ENCODE assay signal across 13 cellular contexts in genomic region chr7:102006695-102007094, GRCh38.
DNase-seq lines count a peak whose midpoint lies in the region; FAIRE-seq and TF ChIP-seq lines count a peak whose summit lies in the region.
"Had no signal": no experiment of that assay in that cellular context is flagged by ENCODE, and none has a peak within 500 bp of the region (broad histone marks: within the 10 kb centered on the region; RNA-seq: fewer than 3 reads in every experiment).

No MANE protein-coding gene starts in this region.

- H3K14ac ChIP-seq in H9 (ENCODE audit: insufficient read depth, low read length) (no peak overlapping the region), H1 (ENCODE audit: insufficient read length) (no peak overlapping the region), neuronal stem cell (ENCODE audit: low read length) (no peak overlapping the region)

- no peak for FAIRE-seq in H1 (lab: Jason Lieb, UNC)
- FAIRE-seq: A549 had no signal

- H3K79me1 ChIP-seq in H9 (ENCODE audit: insufficient read depth, low read depth, low read length, poor library complexity, severe bottlenecking) (peaks cover 5% of the 10 kb centered on the region), H1 (ENCODE audit: low read depth, low read length) (no peaks in the 10 kb centered on the region; the same call in 1 of the 2 replicates), neuronal stem cell (ENCODE audit: low read depth, low read length) (peaks cover 5% of the 10 kb centered on the region)

- no peak for TF ChIP-seq RAD21 in H1 (IDR thresholded peaks at IDR 0.05 in 1 of 2, conservative IDR thresholded peaks at IDR 0.05 in 1 of 2; ENCODE audit: low read depth in 2 of 2, low read length in 2 of 2)

- CTCF ChIA-PET in H1 (lab: Charles Lee; ENCODE audit: partially characterized antibody), result no interaction called here
- CTCF ChIA-PET in activated naive CD4-positive, alpha-beta T cell treated with anti-CD3 and anti-CD28 coated beads for 36 hours (lab: Charles Lee), result no interaction called here

- H2BK120ac ChIP-seq in H9 (ENCODE audit: low read depth, low read length, poor library complexity, severe bottlenecking) (no peak overlapping the region), H1 (replicated peaks; ENCODE audit: low read depth, low read length) (no peak overlapping the region), neuronal stem cell (ENCODE audit: low read depth, low read length) (no peak overlapping the region)

- TF ChIP-seq EP300 in H1 (IDR thresholded peaks at IDR 0.05; ENCODE audit: borderline replicate concordance in 1 of 2, low read depth in 2 of 2, low read length in 2 of 2), result no peak

- H2BK15ac ChIP-seq in H9 (ENCODE audit: low read depth, low read length) (no peak overlapping the region), H1 (ENCODE audit: low read length) (no peak overlapping the region), neuronal stem cell (ENCODE audit: low read length) (no peak overlapping the region)

- no peaks in the 10 kb centered on the region for H3K9me3 Mint-ChIP-seq in H9
- H3K9me3 Mint-ChIP-seq in activated naive CD4-positive, alpha-beta T cell treated with anti-CD3 and anti-CD28 coated beads for 36 hours, result no peaks in the 10 kb centered on the region
- H3K9me3 Mint-ChIP-seq: CD8-positive, alpha-beta memory T cell; GM23338 had no signal

- intact Hi-C loops in lower leg skin (cut with DNase I; ENCODE audit: low total_unique reads), result no loop called here
- intact Hi-C loops in activated naive CD4-positive, alpha-beta T cell treated with anti-CD3 and anti-CD28 coated beads for 36 hours (cut with micrococcal nuclease), result no loop called here

- H3T11ph ChIP-seq in H9 (ENCODE audit: low read length), result no peak overlapping the region

- no peaks in the 10 kb centered on the region for H3K9me3 ChIP-seq in H9 (ENCODE audit: control insufficient read depth, low read depth, low read length)
- H3K9me3 ChIP-seq in H1 (ENCODE audit: insufficient read depth in 2 of 2, low read depth in 1 of 2, low read length in 1 of 2), result no peaks in the 10 kb centered on the region
- H3K9me3 ChIP-seq in neuronal stem cell (replicated peaks in 1 of 2; ENCODE audit: control insufficient read depth in 2 of 2, insufficient read depth in 1 of 2, low read depth in 1 of 2, low read length in 2 of 2), result peaks cover 0 to 2% of the 10 kb centered on the region in 2 donors
- no peaks in the 10 kb centered on the region for H3K9me3 ChIP-seq in Peyer's patch
- H3K9me3 ChIP-seq: A549, BE2C, HAP-1 had no signal

- no peak overlapping the region for H2AK5ac ChIP-seq in H9 (ENCODE audit: insufficient read length, low read length)
- H2AK5ac ChIP-seq in H1 (ENCODE audit: low read depth, low read length), result no peak overlapping the region
- no peak overlapping the region for H2AK5ac ChIP-seq in neuronal stem cell (ENCODE audit: low read depth, low read length)

- TF ChIP-seq POLR2A in H1 (IDR thresholded peaks at IDR 0.05; ENCODE audit: control extremely low read depth in 1 of 2, low read depth in 2 of 2, low read length in 2 of 2) (no peak), lower leg skin (IDR thresholded peaks at IDR 0.05) (no peak), Peyer's patch (IDR thresholded peaks at IDR 0.05) (no peak)

- H3K79me2 ChIP-seq in H9 (ENCODE audit: insufficient read depth, low read length) (0 out of 2 replicates have a peak, but pooled peaks cover under 1% of the 10 kb centered on the region), H1 (ENCODE audit: control insufficient read depth in 1 of 2, insufficient read depth in 2 of 2, low read length in 2 of 2) (peaks cover 0 to 14% of the 10 kb centered on the region in 2 experiments; a peak in 3 of 4 replicates)

- no peaks in the 10 kb centered on the region; a peak in 1 of 8 replicates for H3K36me3 ChIP-seq in H1 (ENCODE audit: control insufficient read depth in 2 of 4, insufficient read depth in 4 of 4, low read length in 3 of 4)
- H3K36me3 ChIP-seq in neuronal stem cell (replicated peaks in 1 of 2; ENCODE audit: control insufficient read depth in 2 of 2, insufficient read depth in 2 of 2, low read length in 2 of 2), result peaks cover 0 to 4% of the 10 kb centered on the region in 2 donors
- no peaks in the 10 kb centered on the region for H3K36me3 ChIP-seq in Peyer's patch
- H3K36me3 ChIP-seq: BE2C, HAP-1 had no signal

- H3K56ac ChIP-seq in H9 (ENCODE audit: insufficient read length, low read depth, low read length) (no peak overlapping the region), H1 (replicated peaks; ENCODE audit: insufficient read length, low read depth, low read length) (no peak overlapping the region)

- H3K4ac ChIP-seq in H9 (ENCODE audit: low read depth, low read length) (no peak overlapping the region), H1 (replicated peaks; ENCODE audit: insufficient read length, low read depth, low read length) (no peak overlapping the region), neuronal stem cell (ENCODE audit: low read length) (no peak overlapping the region)

- H3K4me3 ChIP-seq in H1 (ENCODE audit: extremely low read depth in 1 of 4, insufficient read depth in 2 of 4, low read depth in 3 of 4, low read length in 4 of 4) (no peak overlapping the region), neuronal stem cell (ENCODE audit: low read length in 2 of 2) (no peak overlapping the region), lower leg skin (ENCODE audit: low read depth, poor library complexity, severe bottlenecking) (no peak overlapping the region), Peyer's patch (no peak overlapping the region)
- H3K4me3 ChIP-seq: A549, GM23338, HAP-1 had no signal

- H3K4me1 Mint-ChIP-seq in H9, result peaks cover 5 to 13% of the 10 kb centered on the region in 2 experiments
- no peaks in the 10 kb centered on the region for H3K4me1 Mint-ChIP-seq in activated naive CD4-positive, alpha-beta T cell treated with anti-CD3 and anti-CD28 coated beads for 36 hours (ENCODE audit: low read depth)

- H2BK20ac ChIP-seq in H9 (ENCODE audit: low read depth, low read length, poor library complexity, severe bottlenecking) (no peak overlapping the region), H1 (ENCODE audit: low read length) (no peak overlapping the region)

- H4K91ac ChIP-seq in H9 (ENCODE audit: insufficient read length, low read depth, low read length) (no peak overlapping the region), H1 (replicated peaks; ENCODE audit: insufficient read length, low read length) (no peak overlapping the region), neuronal stem cell (ENCODE audit: low read depth, low read length, poor library complexity) (no peak overlapping the region)

- H2AFZ ChIP-seq in H9 (ENCODE audit: low read length) (no peak overlapping the region), H1 (ENCODE audit: low read length) (no peak overlapping the region), neuronal stem cell (ENCODE audit: low read length) (no peak overlapping the region)
- H2AFZ ChIP-seq: GM23338 had no signal

- H3K36me3 Mint-ChIP-seq in H9 (ENCODE audit: insufficient read depth in 1 of 3, low read depth in 3 of 3), result peaks cover 0 to 12% (median 3%) of the 10 kb centered on the region in 3 experiments; a peak in 5 of 7 replicates
- no peaks in the 10 kb centered on the region for H3K36me3 Mint-ChIP-seq in activated naive CD4-positive, alpha-beta T cell treated with anti-CD3 and anti-CD28 coated beads for 36 hours (ENCODE audit: low read depth)

- no peak overlapping the region for H2BK5ac ChIP-seq in H9 (ENCODE audit: insufficient read length, low read length)
- H2BK5ac ChIP-seq in H1 (ENCODE audit: low read depth, low read length), result no peak overlapping the region; the same call in 1 of the 2 replicates
- H2BK5ac ChIP-seq in neuronal stem cell (ENCODE audit: low read length), result no peak overlapping the region

- no CpG with 5 or more reads among the region's 15 CpGs for WGBS in H9 (ENCODE audit: extremely low coverage, insufficient read length, low lambda C conversion rate)
- 93% methylated on average over 15 of the region's 15 CpGs; no CpG with 5 or more reads in 1 of the 2 experiments for WGBS in H1 (ENCODE audit: extremely low coverage in 1 of 2, insufficient coverage in 1 of 2, insufficient read length in 1 of 2, insufficient replicate concordance in 2 of 2, low coverage in 1 of 2, low lambda C conversion rate in 2 of 2, missing lambda C conversion rate in 1 of 2), 2 experiments
- no CpG with 5 or more reads among the region's 15 CpGs for WGBS in neuronal stem cell (ENCODE audit: extremely low coverage in 2 of 2, insufficient read length in 2 of 2, insufficient replicate concordance in 1 of 2), 2 donors
- 94 to 97% methylated on average over 15 of the region's 15 CpGs for WGBS in lower leg skin, 2 donors

- H3K23me2 ChIP-seq in H9 (ENCODE audit: insufficient read length, low read depth, low read length, poor library complexity, severe bottlenecking) (no peaks in the 10 kb centered on the region), H1 (ENCODE audit: low read depth, low read length) (no peaks in the 10 kb centered on the region)

- H3K23ac ChIP-seq in H9 (ENCODE audit: insufficient read length, low read depth, low read length) (no peak overlapping the region), H1 (ENCODE audit: insufficient read length) (no peak overlapping the region), neuronal stem cell (ENCODE audit: low read depth, low read length, poor library complexity) (no peak overlapping the region)

- peak overlapping the region; percentile 54 to 81 (median 69); a peak in 4 of 7 replicates for H3K27ac Mint-ChIP-seq in H9
- H3K27ac Mint-ChIP-seq in activated naive CD4-positive, alpha-beta T cell treated with anti-CD3 and anti-CD28 coated beads for 36 hours, result no peak overlapping the region
- H3K27ac Mint-ChIP-seq: CD8-positive, alpha-beta memory T cell had no signal

- H3K4me3 Mint-ChIP-seq in H9, result no peak overlapping the region
- no peak overlapping the region for H3K4me3 Mint-ChIP-seq in activated naive CD4-positive, alpha-beta T cell treated with anti-CD3 and anti-CD28 coated beads for 36 hours
- H3K4me3 Mint-ChIP-seq: CD8-positive, alpha-beta memory T cell; GM23338 had no signal

- H4K20me1 ChIP-seq in H9 (ENCODE audit: control insufficient read depth, insufficient read depth, insufficient read length) (no peaks in the 10 kb centered on the region), H1 (replicated peaks in 1 of 2; ENCODE audit: control insufficient read depth in 1 of 2, insufficient read depth in 2 of 2, low read length in 2 of 2) (peaks cover 4 to 5% of the 10 kb centered on the region in 2 experiments)

- no peak overlapping the region for H3K27ac ChIP-seq in H9 (ENCODE audit: insufficient read length, low read depth, low read length)
- H3K27ac ChIP-seq in H1 (ENCODE audit: low read depth, low read length), result no peak overlapping the region
- H3K27ac ChIP-seq in neuronal stem cell (replicated peaks; ENCODE audit: low read length), result no peak overlapping the region
- no peak overlapping the region for H3K27ac ChIP-seq in Peyer's patch

- H3K4me2 ChIP-seq in H9 (ENCODE audit: insufficient read depth, insufficient read length, low read length) (no peak overlapping the region), H1 (ENCODE audit: insufficient read depth in 1 of 2, low read depth in 2 of 2, low read length in 2 of 2) (no peak overlapping the region), neuronal stem cell (ENCODE audit: insufficient read depth, low read length, poor library complexity, severe bottlenecking) (no peak overlapping the region)
- H3K4me2 ChIP-seq: A549, GM23338 had no signal

- no peak overlapping the region for H4K5ac ChIP-seq in H9 (ENCODE audit: insufficient read length, low read depth, low read length)
- no peak overlapping the region for H4K5ac ChIP-seq in H1 (ENCODE audit: insufficient read length, low read depth, low read length)

- POLR2A ChIA-PET in H1 (lab: Charles Lee; ENCODE audit: partially characterized antibody), result no interaction called here

- H3K27me3 ChIP-seq in H9 (ENCODE audit: insufficient read depth, low read length) (no peaks in the 10 kb centered on the region), H1 (replicated peaks in 1 of 4; ENCODE audit: control insufficient read depth in 3 of 4, extremely low read depth in 1 of 4, insufficient read depth in 3 of 4, low read length in 3 of 4) (no peaks in the 10 kb centered on the region), neuronal stem cell (ENCODE audit: control insufficient read depth in 3 of 3, insufficient read depth in 3 of 3, low read depth in 1 of 3, low read length in 3 of 3) (no peaks in the 10 kb centered on the region), Peyer's patch (no peaks in the 10 kb centered on the region)
- H3K27me3 ChIP-seq: BE2C had no signal

- H4K8ac ChIP-seq in H9 (replicated peaks; ENCODE audit: insufficient read length, low read depth, low read length), result no peak overlapping the region
- peak overlapping the region; percentile 35 for H4K8ac ChIP-seq in H1 (ENCODE audit: extremely low read depth, insufficient read depth, low read length)
- no peak overlapping the region for H4K8ac ChIP-seq in neuronal stem cell (ENCODE audit: low read depth, low read length)

- DNase-seq in H9 (no peak), H1 (ENCODE audit: low read depth in 1 of 2, low spot score in 2 of 2) (no peak), neuronal stem cell (ENCODE audit: low spot score) (no peak), mesenteric fat pad (ENCODE audit: low spot score) (no peak), lower leg skin (ENCODE audit: low spot score in 2 of 2) (no peak), Peyer's patch (no peak)
- no peak for DNase-seq in activated naive CD4-positive, alpha-beta T cell treated with anti-CD3 and anti-CD28 coated beads for 36 hours
- DNase-seq: BE2C; CD8-positive, alpha-beta memory T cell; DMS53 had no signal

- H2BK12ac ChIP-seq in H9 (ENCODE audit: insufficient read length, low read depth, low read length) (no peak overlapping the region), H1 (ENCODE audit: low read depth, low read length) (no peak overlapping the region), neuronal stem cell (ENCODE audit: low read length) (no peak overlapping the region)

- TF ChIP-seq CTCF in H9 (conservative IDR thresholded peaks at IDR 0.05), result no peak
- no peak for TF ChIP-seq CTCF in H1 (IDR thresholded peaks at IDR 0.05; ENCODE audit: control extremely low read depth in 1 of 3, insufficient read depth in 1 of 3, low read depth in 1 of 3, low read length in 3 of 3)
- TF ChIP-seq CTCF in lower leg skin (IDR thresholded peaks at IDR 0.05), result no peak
- TF ChIP-seq CTCF in Peyer's patch (IDR thresholded peaks at IDR 0.05), result no peak

- H3K9ac ChIP-seq in H9 (ENCODE audit: extremely low read depth, insufficient read length, low read length) (no peak overlapping the region), H1 (replicated peaks in 1 of 4; ENCODE audit: extremely low read depth in 1 of 4, low read depth in 3 of 4, low read length in 3 of 4) (no peak overlapping the region), neuronal stem cell (ENCODE audit: low read depth, low read length, poor library complexity) (peak overlapping the region; percentile 24)

- H3K27me3 Mint-ChIP-seq in H9 (ENCODE audit: low read depth), result no peaks in the 10 kb centered on the region
- H3K27me3 Mint-ChIP-seq in activated naive CD4-positive, alpha-beta T cell treated with anti-CD3 and anti-CD28 coated beads for 36 hours (ENCODE audit: low read depth), result no peaks in the 10 kb centered on the region
- H3K27me3 Mint-ChIP-seq: CD8-positive, alpha-beta memory T cell had no signal

- H3K4me1 ChIP-seq in H9 (ENCODE audit: insufficient read depth, low read length) (no peaks in the 10 kb centered on the region), H1 (replicated peaks in 1 of 4; ENCODE audit: control insufficient read depth in 3 of 4, insufficient read depth in 4 of 4, low read length in 3 of 4) (0 out of 7 replicates have a peak, but pooled peaks cover 0 to 3% (median 0%) of the 10 kb centered on the region in 4 experiments), neuronal stem cell (ENCODE audit: control insufficient read depth in 2 of 2, insufficient read depth in 1 of 2, low read depth in 1 of 2, low read length in 2 of 2) (peaks cover 2 to 3% of the 10 kb centered on the region in 2 donors), Peyer's patch (peaks cover 0 to 9% (median 0%) of the 10 kb centered on the region in 4 donors)

- H3K18ac ChIP-seq in H9 (ENCODE audit: insufficient read length, low read depth, low read length), result no peak overlapping the region
- H3K18ac ChIP-seq in H1 (ENCODE audit: extremely low read depth, low read length), result no peak overlapping the region
- H3K18ac ChIP-seq in neuronal stem cell (ENCODE audit: low read length), result peak overlapping the region; percentile 65
